Comparison of ENCODE assay signal across 18 cellular contexts in genomic region chr6:158353851-158354508, GRCh38. TPM values are rescaled to one million over a fixed set of nuclear protein-coding genes. Genes with fewer than 3 reads are reported as not detected.
A peak's percentile ranks its signal among the peaks of the same experiment; 100 is the strongest.
DNase-seq lines count a peak whose midpoint lies in the region; ATAC-seq, FAIRE-seq and TF ChIP-seq lines count a peak whose summit lies in the region.
"Had no signal": no experiment of that assay in that cellular context is flagged by ENCODE, and none has a peak within 500 bp of the region (broad histone marks: within the 10 kb centered on the region; RNA-seq: fewer than 3 reads in every experiment).

No MANE protein-coding gene starts in this region.

- H3K9me3 ChIP-seq in HepG2 (ENCODE audit: low read length), result no peaks in the 10 kb centered on the region
- H3K9me3 ChIP-seq in right lobe of liver, result no peaks in the 10 kb centered on the region
- H3K9me3 ChIP-seq: right atrium auricular region, testis had no signal

- TF ChIP-seq POLR2A in HepG2 (IDR thresholded peaks at IDR 0.05; ENCODE audit: insufficient read depth in 1 of 2, low read depth in 2 of 2, low read length in 2 of 2), result no peak
- no peak for TF ChIP-seq POLR2A in right lobe of liver (IDR thresholded peaks at IDR 0.05)

- no peak overlapping the region for H2AFZ ChIP-seq in HepG2 (ENCODE audit: low read length)

- POLR2A ChIA-PET in HepG2 (lab: Yijun Ruan, JAX), result no interaction called here

- TF ChIP-seq CTCF in HepG2 (CRISPR knock-in tag; IDR thresholded peaks at IDR 0.05) (no peak), right lobe of liver (IDR thresholded peaks at IDR 0.05) (no peak), astrocyte of the spinal cord (IDR thresholded peaks at IDR 0.05; ENCODE audit: low read depth, low read length) (no peak), fibroblast of the aortic adventitia (IDR thresholded peaks at IDR 0.05; ENCODE audit: insufficient read depth, low read length) (no peak)

- CTCF ChIA-PET in HepG2 (lab: Yijun Ruan, JAX; ENCODE audit: low intra/inter-chr PET ratio, low total read pairs), result no interaction called here

- H3K4me3 ChIP-seq in HepG2 (replicated peaks in 1 of 3; ENCODE audit: insufficient read depth in 1 of 3, low read depth in 2 of 3, low read length in 3 of 3) (no peak overlapping the region), right lobe of liver (no peak overlapping the region), astrocyte of the spinal cord (ENCODE audit: low read depth, low read length) (no peak overlapping the region), fibroblast of the aortic adventitia (ENCODE audit: low read depth, low read length) (no peak overlapping the region)
- H3K4me3 ChIP-seq: lung, right atrium auricular region, SJSA1, testis had no signal

- H4K20me1 ChIP-seq in HepG2 (ENCODE audit: insufficient read depth, low read length), result peaks cover 6% of the 10 kb centered on the region; the same call in 1 of the 2 replicates

- DNase-seq in HepG2 (ENCODE audit: low spot score), result no peak
- no peak for DNase-seq in right lobe of liver
- peak; percentile 51 for DNase-seq in astrocyte of the spinal cord (ENCODE audit: low read depth, low spot score)
- DNase-seq in fibroblast of the aortic adventitia (ENCODE audit: low read depth), result peak; percentile 14
- no peak for DNase-seq in COLO668 (lab: John Stamatoyannopoulos, UW; ENCODE audit: unreplicated experiment)
- DNase-seq in activated CD4-positive, CD25-positive, alpha-beta regulatory T cell (lab: John Stamatoyannopoulos, UW), result no peak
- DNase-seq in activated T-cell treated with anti-CD3 and anti-CD28 coated beads, Interleukin-2, amount 50 U/mL, for 48 hours, result no peak
- no peak for DNase-seq in medulla oblongata (ENCODE audit: extremely low spot score)
- DNase-seq: activated CD4-positive, alpha-beta T cell treated with anti-CD3 and anti-CD28 coated beads, Interleukin-2, amount 50 U/mL, for 48 hours; NCI-H1048; NCI-H345; stimulated activated CD4-positive, alpha-beta T cell treated with anti-CD3 and anti-CD28 coated beads, Interleukin-2, amount 100 ng/mL, for 24 hours; testis had no signal

- TF ChIP-seq RAD21 in HepG2 (CRISPR knock-in tag; IDR thresholded peaks at IDR 0.05), result no peak

- peaks cover 41% of the 10 kb centered on the region for H3K79me2 ChIP-seq in HepG2 (ENCODE audit: insufficient read depth, low read length)

- WGBS in HepG2 (ENCODE audit: low lambda C conversion rate), result 95% methylated on average over 8 of the region's 8 CpGs
- WGBS in right lobe of liver (ENCODE audit: insufficient coverage, low coverage, low lambda C conversion rate, missing lambda C conversion rate), result 96% methylated on average over 6 of the region's 8 CpGs

- H3K27ac ChIP-seq in HepG2 (ENCODE audit: extremely low read length, insufficient read depth, low read length), result no peak overlapping the region
- no peak overlapping the region for H3K27ac ChIP-seq in right lobe of liver
- H3K27ac ChIP-seq: right atrium auricular region, SJSA1, testis had no signal

- in situ Hi-C loops in HepG2 (cut with HindIII; ENCODE audit: extremely low pct_ligation_motif_present, low pct_unique_long_range_greater_than_20kb), result no loop called here
- in situ Hi-C loops in astrocyte of the spinal cord (cut with HindIII; ENCODE audit: low sequenced_read_pairs), result no loop called here

- H3K9ac ChIP-seq in HepG2 (ENCODE audit: insufficient read depth, low read depth, low read length), result no peak overlapping the region

- 0 out of 5 replicates have a peak, but pooled peaks cover 2 to 3% of the 10 kb centered on the region in 2 experiments for H3K36me3 ChIP-seq in HepG2 (replicated peaks in 1 of 2; ENCODE audit: control insufficient read depth in 1 of 2, insufficient read depth in 2 of 2, low read length in 2 of 2)
- no peaks in the 10 kb centered on the region for H3K36me3 ChIP-seq in right lobe of liver
- H3K36me3 ChIP-seq: right atrium auricular region, SJSA1 had no signal

- intact Hi-C loops in HepG2 (cut with micrococcal nuclease; ENCODE audit: unreplicated experiment), result no loop called here
- intact Hi-C loops in right lobe of liver (cut with DNase I), result no loop called here

- no peak overlapping the region for H3K4me2 ChIP-seq in HepG2 (ENCODE audit: low read depth, low read length)

- no TSS peak for BruUV-seq in HepG2 (replicated peaks; lab: Mats Ljungman, UMichigan)

- H3K27me3 ChIP-seq in HepG2 (ENCODE audit: control insufficient read depth in 1 of 2, insufficient read depth in 2 of 2, low read length in 2 of 2) (no peaks in the 10 kb centered on the region), right lobe of liver (no peaks in the 10 kb centered on the region)
- H3K27me3 ChIP-seq: right atrium auricular region, SJSA1, testis had no signal

- H3K4me1 ChIP-seq in HepG2 (ENCODE audit: insufficient read depth, low read length), result peaks cover 10% of the 10 kb centered on the region
- no peaks in the 10 kb centered on the region for H3K4me1 ChIP-seq in right lobe of liver
- H3K4me1 ChIP-seq: right atrium auricular region, testis had no signal

- FAIRE-seq in HepG2 (lab: Jason Lieb, UNC), result no peak
- FAIRE-seq: TTC549 had no signal

- ATAC-seq in HepG2, result no peak
- ATAC-seq in right lobe of liver, result no peak
- ATAC-seq: natural killer cell treated with Interleukin-12 subunit alpha and Interleukin-12 subunit beta and Interleukin-15 and Interleukin-18, amount 100 ng/mL, for 72 hours had no signal

- TF ChIP-seq EP300 in HepG2 (IDR thresholded peaks at IDR 0.05; ENCODE audit: low read depth in 2 of 2, low read length in 2 of 2), result no peak
- no peak for TF ChIP-seq EP300 in HepG2 (CRISPR knock-in tag; IDR thresholded peaks at IDR 0.05; ENCODE audit: borderline replicate concordance)

TF ChIP-seq in HepG2, 621 proteins besides CTCF, POLR2A, EP300 and RAD21:
- no peak for TF ChIP-seq TBX2 (CRISPR knock-in tag; IDR thresholded peaks at IDR 0.05; ENCODE audit: borderline replicate concordance)
- peak; percentile 55 for TF ChIP-seq ATF7 (IDR thresholded peaks at IDR 0.05)
- no peak for TF ChIP-seq ATF7 (CRISPR knock-in tag; IDR thresholded peaks at IDR 0.05)
- TF ChIP-seq CREB1 (IDR thresholded peaks at IDR 0.05), result 0 out of 2 replicates have a peak, but pooled peaks have one; percentile 7
- TF ChIP-seq CREB1 (CRISPR knock-in tag; IDR thresholded peaks at IDR 0.05), result no peak
TF ChIP-seq in HepG2: peak in this region for 2.

RNA-seq across cellular contexts. Expression of gene TULP4, which starts 41.7 kb away (rescaled TPM):
- total RNA-seq in HepG2 (2016; rRNA removed; fragmentation: Illumina TruSeq; extraction: Trizol) (122 and 143 TPM in 2 replicates), right lobe of liver (10 to 100 TPM; 27.0 to 42.4 (median 32.3) TPM), fibroblast of the aortic adventitia (ENCODE audit: low replicate concordance) (131 and 354 TPM in 2 replicates)
- 244 and 275 TPM in 2 replicates for total RNA-seq in HepG2 (2016; cell fraction: cytosol; rRNA removed; fragmentation: Illumina TruSeq; extraction: Trizol; ENCODE audit: low read depth)
- total RNA-seq in HepG2 (2016; cell fraction: insoluble cytoplasmic fraction; rRNA removed; fragmentation: Illumina TruSeq; extraction: Trizol), result 121 and 124 TPM in 2 replicates
- 358 and 486 TPM in 2 replicates for total RNA-seq in HepG2 (2016; cell fraction: membrane; rRNA removed; fragmentation: Illumina TruSeq; extraction: Trizol)
- total RNA-seq in HepG2 (2016; cell fraction: nucleus; rRNA removed; fragmentation: Illumina TruSeq; extraction: Trizol), result 96.8 and 105 TPM in 2 replicates
- polyA plus RNA-seq in HepG2 (2011; rRNA removed), result 19.1 and 21.1 TPM in 2 replicates
- 9.7 and 14.3 TPM in 2 replicates for polyA plus RNA-seq in HepG2 (2011; cell fraction: cytosol; rRNA removed)
- polyA plus RNA-seq in HepG2 (2011; cell fraction: nucleus; rRNA removed), result 37.4 and 38.9 TPM in 2 replicates
- 13.6 and 14.1 TPM in 2 replicates for polyA plus RNA-seq in HepG2 (2012)
- 1.3 and 1.7 TPM in 2 replicates for polyA plus RNA-seq in HepG2 (2016; cell fraction: cytosol; fragmentation: Illumina TruSeq; extraction: Trizol; ENCODE audit: low read depth)
- 8.7 and 9.3 TPM in 2 replicates for polyA plus RNA-seq in HepG2 (2016; cell fraction: insoluble cytoplasmic fraction; fragmentation: Illumina TruSeq; extraction: Trizol; ENCODE audit: low read depth)
- polyA plus RNA-seq in HepG2 (2016; cell fraction: membrane; fragmentation: Illumina TruSeq; extraction: Trizol; ENCODE audit: low read depth), result 2.5 and 3.1 TPM in 2 replicates
- polyA plus RNA-seq in HepG2 (2016; cell fraction: nucleus; fragmentation: Illumina TruSeq; extraction: Trizol; ENCODE audit: insufficient read depth, low read depth), result 17.9 and 19.4 TPM in 2 replicates
- 41.3 and 139 TPM in 2 replicates for polyA minus RNA-seq in HepG2 (2011; rRNA and poly(A)+ RNA removed; ENCODE audit: low replicate concordance)
- 105 and 136 TPM in 2 replicates for polyA minus RNA-seq in HepG2 (2011; cell fraction: cytosol; rRNA and poly(A)+ RNA removed)
- polyA minus RNA-seq in HepG2 (2011; cell fraction: nucleus; rRNA and poly(A)+ RNA removed), result 153 and 181 TPM in 2 replicates

Comparison
In these comparisons a context has a peak if more than half of its experiments do, and no peak if none do; other contexts are left out.
1. DNase-seq: peak in astrocyte of the spinal cord (single experiment) and fibroblast of the aortic adventitia (single experiment); none in HepG2 (single experiment), right lobe of liver (0 of 3), COLO668 (single experiment), activated CD4-positive, CD25-positive, alpha-beta regulatory T cell (0 of 4), activated T-cell treated with anti-CD3 and anti-CD28 coated beads, Interleukin-2, amount 50 U/mL, for 48 hours (0 of 2) and medulla oblongata (single experiment).